In the genomic region with DNA sequence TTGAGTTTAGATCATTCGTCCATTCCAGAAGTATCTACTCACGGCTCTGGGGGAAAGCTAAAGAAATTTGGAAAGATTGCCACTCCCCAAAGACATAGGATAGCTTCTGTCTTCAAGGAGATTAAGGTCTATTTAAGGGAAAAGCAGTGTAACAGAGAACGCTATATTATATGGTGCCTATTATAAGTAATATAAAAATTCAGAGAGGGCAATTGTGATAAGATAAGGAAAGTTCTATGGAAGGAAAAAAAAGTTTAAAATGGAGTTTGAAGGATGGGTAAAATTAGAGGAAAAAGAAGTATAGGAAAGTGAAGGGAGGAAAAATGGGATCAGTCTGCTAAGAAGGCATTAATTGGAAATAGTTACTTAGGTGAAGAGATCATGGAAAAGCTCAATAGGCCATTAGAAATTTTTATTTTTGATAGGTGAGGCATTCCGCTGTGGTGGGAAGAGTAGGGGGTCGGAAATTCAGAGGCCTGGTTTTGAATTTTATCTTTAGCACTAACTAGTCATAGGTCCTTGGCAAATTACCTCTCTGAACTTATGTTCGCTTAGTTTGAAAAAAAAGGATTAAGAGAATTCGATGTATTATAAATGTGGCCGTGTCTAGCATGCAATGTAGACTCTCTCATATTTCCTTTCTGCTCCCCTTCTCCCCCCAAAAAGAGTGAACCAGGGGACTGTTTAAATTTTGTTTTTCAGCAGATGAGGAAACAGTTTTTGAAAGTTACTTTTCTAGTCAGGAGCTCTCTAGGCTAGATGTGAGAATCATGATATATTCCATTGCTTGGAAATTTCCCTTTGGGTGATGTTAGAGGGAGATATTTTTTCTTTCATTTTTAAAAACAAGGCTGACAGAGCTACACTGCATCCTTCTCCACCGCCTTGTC, we compare ENCODE assay signal across 1 cellular context.
TF ChIP-seq lines count a peak whose summit lies in the region.

No MANE protein-coding gene starts in this region.

TF ChIP-seq in GM12878, 131 proteins besides CTCF, POLR2A, EP300 and RAD21:
- TF ChIP-seq CHD2 (IDR thresholded peaks at IDR 0.05; ENCODE audit: borderline replicate concordance, low read depth, low read length) (no peak), IKZF2 (IDR thresholded peaks at IDR 0.05) (peak in 1 of 2 experiments; percentile 11; a peak in 1 of 4 replicates), ATF7 (IDR thresholded peaks at IDR 0.05; ENCODE audit: low read depth) (no peak), ASH2L (IDR thresholded peaks at IDR 0.05; ENCODE audit: borderline replicate concordance, low read depth) (no peak), FOXM1 (IDR thresholded peaks at IDR 0.05; ENCODE audit: low read depth, low read length) (no peak), BRCA1 (IDR thresholded peaks at IDR 0.05; ENCODE audit: low read depth, low read length) (no peak)
- TF ChIP-seq, protein P1, sequence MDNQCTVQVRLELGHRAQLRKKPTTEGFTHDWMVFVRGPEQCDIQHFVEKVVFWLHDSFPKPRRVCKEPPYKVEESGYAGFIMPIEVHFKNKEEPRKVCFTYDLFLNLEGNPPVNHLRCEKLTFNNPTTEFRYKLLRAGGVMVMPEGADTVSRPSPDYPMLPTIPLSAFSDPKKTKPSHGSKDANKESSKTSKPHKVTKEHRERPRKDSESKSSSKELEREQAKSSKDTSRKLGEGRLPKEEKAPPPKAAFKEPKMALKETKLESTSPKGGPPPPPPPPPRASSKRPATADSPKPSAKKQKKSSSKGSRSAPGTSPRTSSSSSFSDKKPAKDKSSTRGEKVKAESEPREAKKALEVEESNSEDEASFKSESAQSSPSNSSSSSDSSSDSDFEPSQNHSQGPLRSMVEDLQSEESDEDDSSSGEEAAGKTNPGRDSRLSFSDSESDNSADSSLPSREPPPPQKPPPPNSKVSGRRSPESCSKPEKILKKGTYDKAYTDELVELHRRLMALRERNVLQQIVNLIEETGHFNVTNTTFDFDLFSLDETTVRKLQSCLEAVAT (IDR thresholded peaks at IDR 0.05): peak; percentile 25; the same call in 1 of the 2 replicates
TF ChIP-seq in GM12878: peak in this region for 2.
